21 cellular contexts compared by ENCODE assay signal in the genomic region with DNA sequence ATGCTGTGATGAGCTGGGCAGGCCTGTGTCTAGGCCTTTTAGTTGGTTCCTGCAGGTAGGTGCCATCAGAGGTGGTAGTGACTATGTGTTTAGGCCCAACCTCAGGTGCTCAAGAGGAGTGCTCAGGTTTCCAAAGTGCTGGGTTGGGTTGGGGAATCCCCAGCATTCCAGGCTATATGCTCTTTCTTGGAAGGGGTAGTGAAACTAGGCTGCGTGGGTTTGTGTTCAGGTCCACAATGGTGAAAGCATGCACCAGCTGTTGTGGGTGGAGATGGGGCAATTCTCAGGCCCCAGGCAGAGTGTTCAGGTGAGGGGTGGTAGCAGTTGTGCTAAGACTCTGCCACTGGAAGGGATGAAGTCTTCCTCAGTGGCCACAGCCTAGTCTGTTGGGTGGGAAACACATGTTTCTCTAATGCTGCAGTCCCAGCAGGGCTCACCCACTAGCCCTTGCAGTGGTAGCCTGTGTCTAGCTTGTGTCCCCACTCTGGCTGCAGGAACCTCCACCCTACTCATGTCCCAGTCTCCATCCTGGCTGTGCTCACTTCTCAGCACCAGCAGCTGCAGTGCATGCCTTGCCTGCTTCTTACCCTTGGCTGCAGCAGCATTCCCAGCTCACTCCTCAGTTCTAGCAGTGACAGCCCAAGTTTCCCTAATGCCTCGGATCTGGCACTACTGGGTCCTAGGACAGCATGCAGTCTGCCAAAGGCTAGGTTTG.
DNase-seq lines count a peak whose midpoint lies in the region; ATAC-seq and TF ChIP-seq lines count a peak whose summit lies in the region.
"Had no signal": no experiment of that assay in that cellular context is flagged by ENCODE, and none has a peak within 500 bp of the region (broad histone marks: within the 10 kb centered on the region; RNA-seq: fewer than 3 reads in every experiment).

No MANE protein-coding gene starts in this region.

- H3K27ac ChIP-seq in left lung (no peak overlapping the region), upper lobe of right lung (no peak overlapping the region), PC-3 (ENCODE audit: low read length) (no peak overlapping the region)
- H3K27ac ChIP-seq: dorsolateral prefrontal cortex had no signal

- in situ Hi-C loops in ACHN (cut with HindIII; ENCODE audit: low pct_ligation_motif_present, low pct_unique_long_range_greater_than_20kb, low sequenced_read_pairs), result no loop called here

- no peaks in the 10 kb centered on the region for H3K27me3 ChIP-seq in left lung
- H3K27me3 ChIP-seq in upper lobe of right lung, result no peaks in the 10 kb centered on the region
- H3K27me3 ChIP-seq in PC-3 (ENCODE audit: low read length), result no peaks in the 10 kb centered on the region

- H3K4me3 ChIP-seq in left lung (no peak overlapping the region), upper lobe of right lung (no peak overlapping the region), PC-3 (ENCODE audit: low read length) (no peak overlapping the region)
- H3K4me3 ChIP-seq: dorsolateral prefrontal cortex, HAP-1 had no signal

- ATAC-seq in GM21717 (IDR thresholded peaks at IDR 0.05; ENCODE audit: unreplicated experiment) (peak; percentile 67), HG03469 (IDR thresholded peaks at IDR 0.05; ENCODE audit: unreplicated experiment) (peak; percentile 59), left lung (peak; percentile 63), upper lobe of right lung (peak; percentile 72), PC-3 (no peak)
- ATAC-seq: activated CD8-positive, alpha-beta memory T cell treated with anti-CD3 and anti-CD28 coated beads, Interleukin-2, amount 10 ng/mL, durations not matched to agents 7 days and 5 days; HepG2; Panc1 had no signal

- no peak overlapping the region for H2AFZ ChIP-seq in PC-3 (ENCODE audit: low read length)

- H3K4me1 ChIP-seq in left lung, result no peaks in the 10 kb centered on the region
- no peaks in the 10 kb centered on the region for H3K4me1 ChIP-seq in upper lobe of right lung
- H3K4me1 ChIP-seq in PC-3 (ENCODE audit: insufficient read depth, low read length), result no peaks in the 10 kb centered on the region
- H3K4me1 ChIP-seq: HAP-1 had no signal

- peaks cover 0 to 4% of the 10 kb centered on the region in 2 donors for H3K9me3 ChIP-seq in left lung
- H3K9me3 ChIP-seq in upper lobe of right lung, result no peaks in the 10 kb centered on the region
- no peaks in the 10 kb centered on the region for H3K9me3 ChIP-seq in PC-3 (ENCODE audit: low read length)
- H3K9me3 ChIP-seq: HAP-1 had no signal

- POLR2A ChIA-PET in PC-3 (lab: Charles Lee; ENCODE audit: unreplicated experiment), result no interaction called here

- no peaks in the 10 kb centered on the region for H3F3A ChIP-seq in PC-3 (ENCODE audit: low read length, unreplicated experiment)

- no peaks in the 10 kb centered on the region for H3K9me2 ChIP-seq in PC-3 (replicated peaks; ENCODE audit: low read length)

- no peak for TF ChIP-seq CTCF in left lung (IDR thresholded peaks at IDR 0.05)
- TF ChIP-seq CTCF in upper lobe of right lung (IDR thresholded peaks at IDR 0.05), result no peak
- no peak for TF ChIP-seq CTCF in PC-3 (conservative IDR thresholded peaks at IDR 0.05; ENCODE audit: low read depth, low read length)

- no TSS peak for BruUV-seq in PC-3 (replicated peaks; lab: Mats Ljungman, UMichigan)

- H3K36me3 ChIP-seq in left lung (no peaks in the 10 kb centered on the region), upper lobe of right lung (no peaks in the 10 kb centered on the region), PC-3 (ENCODE audit: low read depth, low read length) (no peaks in the 10 kb centered on the region)
- H3K36me3 ChIP-seq: HAP-1 had no signal

- H3K79me2 ChIP-seq in PC-3 (ENCODE audit: low read length), result no peaks in the 10 kb centered on the region

- DNase-seq in left lung (no peak), upper lobe of right lung (no peak), PC-3 (no peak), NCI-H226 (no peak), ACHN (no peak)
- DNase-seq: activated CD4-positive, alpha-beta T cell treated with anti-CD3 and anti-CD28 coated beads, Interleukin-2, amount 50 U/mL, for 1 hour; activated CD8-positive, alpha-beta memory T cell treated with anti-CD3 and anti-CD28 coated beads, Interleukin-2, amount 10 ng/mL, durations not matched to agents 7 days and 5 days; activated T-cell treated with anti-CD3 and anti-CD28 coated beads, Interleukin-2, amount 50 U/mL, for 48 hours; CD4-positive, CD25-positive, alpha-beta regulatory T cell; dorsolateral prefrontal cortex; Kasumi-1; NCI-H1092; NCI-H1930; NCI-H526 treated with DMSO at 0.1 percent for 48 hours; SIG-M5; T-helper 9 cell had no signal

- no peaks in the 10 kb centered on the region for H4K20me1 ChIP-seq in PC-3 (ENCODE audit: low read length)

- CTCF ChIA-PET in PC-3 (lab: Charles Lee), result no interaction called here

- no peak overlapping the region for H3K9ac ChIP-seq in PC-3 (ENCODE audit: low read length)

- no peak overlapping the region for H3K4me2 ChIP-seq in PC-3 (ENCODE audit: low read length)

- intact Hi-C loops in left lung (cut with DNase I) (no loop called here), upper lobe of right lung (cut with DNase I) (no loop called here), PC-3 (cut with micrococcal nuclease) (no loop called here)
